Comparison of ENCODE assay signal across 8 cellular contexts in the genomic region with DNA sequence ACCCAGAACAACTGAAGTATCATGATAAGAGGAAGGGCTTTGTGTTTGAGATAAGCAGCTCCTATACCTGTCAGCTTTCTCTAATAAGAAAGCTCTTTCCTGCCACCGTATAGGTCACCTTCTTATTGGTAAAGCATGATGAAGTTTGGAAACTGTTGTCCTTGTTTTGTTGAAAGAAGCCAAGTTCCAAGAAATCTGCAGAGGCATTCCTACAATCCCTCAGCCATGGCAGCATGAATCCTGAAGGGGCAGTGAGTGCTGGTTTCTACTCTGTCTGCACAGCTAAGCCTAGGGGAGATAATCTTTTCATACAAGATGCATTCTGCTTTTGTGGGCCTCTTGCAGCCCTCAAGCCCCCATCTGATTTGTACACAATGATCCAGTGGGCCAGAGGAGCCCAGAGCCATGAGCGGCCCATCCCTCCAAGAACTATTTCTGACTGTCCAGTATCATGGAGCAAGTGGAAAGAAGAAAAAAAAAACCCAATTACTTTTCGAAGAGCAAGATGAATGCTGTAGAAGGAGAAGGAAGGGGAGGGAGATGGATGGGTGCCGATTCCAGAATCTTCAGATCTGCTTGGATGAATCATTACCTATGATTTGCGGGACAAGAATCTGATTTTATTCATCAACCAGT. TPM values are rescaled to one million over a fixed set of nuclear protein-coding genes. Genes with fewer than 3 reads are reported as not detected.
A peak's percentile ranks its signal among the peaks of the same experiment; 100 is the strongest.
DNase-seq lines count a peak whose midpoint lies in the region; ATAC-seq and TF ChIP-seq lines count a peak whose summit lies in the region.

No MANE protein-coding gene starts in this region.

- H3K27me3 ChIP-seq in Caco-2 (replicated peaks; ENCODE audit: control insufficient read depth, insufficient read depth, low read length) (no peaks in the 10 kb centered on the region), WERI-Rb-1 (ENCODE audit: insufficient read depth, low read depth, severe bottlenecking) (peaks cover 87% of the 10 kb centered on the region), gastroesophageal sphincter (no peaks in the 10 kb centered on the region), psoas muscle (ENCODE audit: insufficient read depth in 3 of 3, low read length in 2 of 3) (peaks cover 0 to 47% (median 11%) of the 10 kb centered on the region in 3 donors)

- TSS peak; percentile 58 for BruUV-seq in Caco-2 (replicated peaks; lab: Mats Ljungman, UMichigan)

- ATAC-seq in gastroesophageal sphincter: no peak
- ATAC-seq in psoas muscle: no peak
- no peak for ATAC-seq in activated CD4-positive, alpha-beta T cell treated with anti-CD3 and anti-CD28 coated beads for 36 hours
- no peak for ATAC-seq in GM21528 (IDR thresholded peaks at IDR 0.05; ENCODE audit: low FRiP score, unreplicated experiment)
- no peak for ATAC-seq in GM21526 (IDR thresholded peaks at IDR 0.05; ENCODE audit: low FRiP score, unreplicated experiment)

- no peaks in the 10 kb centered on the region for H3K4me1 Mint-ChIP-seq in Caco-2 (ENCODE audit: low read depth, unreplicated experiment)
- H3K4me1 Mint-ChIP-seq in activated CD4-positive, alpha-beta T cell treated with anti-CD3 and anti-CD28 coated beads for 36 hours: peaks cover 13% of the 10 kb centered on the region

- no peak overlapping the region for H3K4me3 ChIP-seq in Caco-2 (ENCODE audit: low read depth, low read length)
- no peak overlapping the region for H3K4me3 ChIP-seq in WERI-Rb-1 (ENCODE audit: low read depth, low read length)
- peak overlapping the region in 1 of 2 donors; percentile 80 for H3K4me3 ChIP-seq in gastroesophageal sphincter
- peak overlapping the region; percentile 65 for H3K4me3 ChIP-seq in psoas muscle

- peaks cover 50% of the 10 kb centered on the region for H3K36me3 Mint-ChIP-seq in Caco-2 (ENCODE audit: insufficient read depth, unreplicated experiment)
- no peaks in the 10 kb centered on the region for H3K36me3 Mint-ChIP-seq in activated CD4-positive, alpha-beta T cell treated with anti-CD3 and anti-CD28 coated beads for 36 hours (ENCODE audit: low read depth)

- WGBS in gastroesophageal sphincter (ENCODE audit: low coverage in 1 of 2), 2 donors: 18 to 39% methylated on average over 2 to 5 of the region's 5 CpGs
- 76 to 82% (median 79%) methylated on average over 5 of the region's 5 CpGs for WGBS in psoas muscle, 3 donors

- H3K36me3 ChIP-seq in Caco-2 (ENCODE audit: control insufficient read depth, insufficient read depth, low read length) (peaks cover 4% of the 10 kb centered on the region), WERI-Rb-1 (no peaks in the 10 kb centered on the region), gastroesophageal sphincter (peaks cover 0 to 21% of the 10 kb centered on the region in 2 donors), psoas muscle (ENCODE audit: insufficient read depth in 1 of 2, low read depth in 1 of 2) (no peaks in the 10 kb centered on the region)

- no peak for DNase-seq in Caco-2
- no peak for DNase-seq in WERI-Rb-1
- no peak for DNase-seq in psoas muscle
- DNase-seq in activated CD4-positive, alpha-beta T cell treated with anti-CD3 and anti-CD28 coated beads for 36 hours: no peak
- DNase-seq in activated CD8-positive, alpha-beta memory T cell treated with anti-CD3 and anti-CD28 coated beads for 24 hours: no peak

- no peaks in the 10 kb centered on the region for H3K27me3 Mint-ChIP-seq in Caco-2 (ENCODE audit: insufficient read depth, unreplicated experiment)
- peaks cover 55% of the 10 kb centered on the region for H3K27me3 Mint-ChIP-seq in activated CD4-positive, alpha-beta T cell treated with anti-CD3 and anti-CD28 coated beads for 36 hours

- intact Hi-C loops in Caco-2 (cut with micrococcal nuclease; ENCODE audit: unreplicated experiment) (loop anchor here (1.0 kb wide), 1 partner anchor 451 kb away; no protein-coding TSS in a partner anchor), psoas muscle (cut with DNase I) (loop anchor here in 1 of 2 donors (5.0 kb wide), 2 partner anchors 407 to 762 kb away; no protein-coding TSS in a partner anchor)
- intact Hi-C loops in activated CD4-positive, alpha-beta T cell treated with anti-CD3 and anti-CD28 coated beads for 36 hours (cut with DNase I, micrococcal nuclease): no loop called here

- H3K9me3 Mint-ChIP-seq in Caco-2 (ENCODE audit: unreplicated experiment): peaks cover under 1% of the 10 kb centered on the region
- H3K9me3 Mint-ChIP-seq in activated CD4-positive, alpha-beta T cell treated with anti-CD3 and anti-CD28 coated beads for 36 hours (ENCODE audit: low read depth): no peaks in the 10 kb centered on the region

- H3K27ac Mint-ChIP-seq in Caco-2 (ENCODE audit: unreplicated experiment): peak overlapping the region; percentile 43
- H3K27ac Mint-ChIP-seq in activated CD4-positive, alpha-beta T cell treated with anti-CD3 and anti-CD28 coated beads for 36 hours: no peak overlapping the region

- H3K4me3 Mint-ChIP-seq in Caco-2 (ENCODE audit: unreplicated experiment): peak overlapping the region; percentile 78
- H3K4me3 Mint-ChIP-seq in activated CD4-positive, alpha-beta T cell treated with anti-CD3 and anti-CD28 coated beads for 36 hours: no peak overlapping the region

- no peak for TF ChIP-seq EP300 in gastroesophageal sphincter (IDR thresholded peaks at IDR 0.05)

- H3K4me1 ChIP-seq in Caco-2: peaks cover 26% of the 10 kb centered on the region; the same call in 1 of the 2 replicates
- H3K4me1 ChIP-seq in gastroesophageal sphincter: peaks cover 0 to 56% (median 7%) of the 10 kb centered on the region in 3 donors
- H3K4me1 ChIP-seq in psoas muscle: no peaks in the 10 kb centered on the region

- CTCF ChIA-PET in Caco-2 (lab: Charles Lee): interaction anchor here (0.7 to 2.8 kb wide), 4 partner anchors 35 to 848 kb away, joined by 3 to 36 read pairs (median 7); no protein-coding TSS in a partner anchor
- CTCF ChIA-PET in activated CD4-positive, alpha-beta T cell treated with anti-CD3 and anti-CD28 coated beads for 36 hours (lab: Charles Lee): interaction anchor here (1.0 to 1.5 kb wide), 3 partner anchors 10 to 178 kb away, joined by 4 to 5 read pairs (median 4); no protein-coding TSS in a partner anchor

- POLR2A ChIA-PET in Caco-2 (lab: Charles Lee): interaction anchor here (2.0 kb wide), 1 partner anchor 123 kb away, joined by 13 read pairs; no protein-coding TSS in a partner anchor
- POLR2A ChIA-PET in activated CD4-positive, alpha-beta T cell treated with anti-CD3 and anti-CD28 coated beads for 36 hours (lab: Charles Lee): no interaction called here

- H3K9me3 ChIP-seq in Caco-2: 0 out of 2 replicates have a peak, but pooled peaks cover 3% of the 10 kb centered on the region
- no peaks in the 10 kb centered on the region for H3K9me3 ChIP-seq in WERI-Rb-1 (ENCODE audit: severe bottlenecking)
- no peaks in the 10 kb centered on the region for H3K9me3 ChIP-seq in gastroesophageal sphincter
- no peaks in the 10 kb centered on the region for H3K9me3 ChIP-seq in psoas muscle

- no peak for TF ChIP-seq CTCF in Caco-2 (IDR thresholded peaks at IDR 0.05; ENCODE audit: insufficient read depth in 1 of 2, low read depth in 1 of 2, low read length in 1 of 2, severe bottlenecking in 1 of 2, unreplicated experiment in 1 of 2)
- 0 out of 2 replicates have a peak, but pooled peaks have one; percentile 11 for TF ChIP-seq CTCF in WERI-Rb-1 (IDR thresholded peaks at IDR 0.05; ENCODE audit: low read depth, low read length)
- peak in 3 of 4 experiments; percentile 13 to 45 (median 35) for TF ChIP-seq CTCF in gastroesophageal sphincter (IDR thresholded peaks at IDR 0.05)
- no peak for TF ChIP-seq CTCF in psoas muscle (IDR thresholded peaks at IDR 0.05)

- H3K27ac ChIP-seq in WERI-Rb-1 (no peak overlapping the region), gastroesophageal sphincter (peak overlapping the region; percentile 93 to 98 (median 96)), psoas muscle (no peak overlapping the region)

- TF ChIP-seq POLR2A in gastroesophageal sphincter (IDR thresholded peaks at IDR 0.05): no peak

RNA-seq across cellular contexts. Expression of a gene that starts 1.9 kb away (rescaled TPM):
- total RNA-seq in Caco-2 (2022) (288 and 342 TPM in 2 replicates), gastroesophageal sphincter (1,000 to 10,000 TPM in 1 of 4 donors, 100 to 1,000 TPM in 3; 183 to 1,645 (median 277) TPM), psoas muscle (10 to 100 TPM in 3 of 4 donors, 1 to 10 TPM in 1; 9.5 to 40.1 (median 27.1) TPM)
- 1 to 10 TPM; 3.3 to 9.7 (median 4.5) TPM for polyA plus RNA-seq in psoas muscle
- under 1 TPM; 0.23 to 0.57 TPM for total RNA-seq in activated CD4-positive, alpha-beta T cell treated with anti-CD3 and anti-CD28 coated beads for 36 hours

Comparison
In these comparisons a context has a peak if more than half of its experiments do, and no peak if none do; other contexts are left out.
1. CTCF ChIP-seq: peak in WERI-Rb-1 (single experiment) and gastroesophageal sphincter (3 of 4); none in Caco-2 (0 of 2) and psoas muscle (single experiment).
2. H3K27ac ChIP-seq: peak in gastroesophageal sphincter (4 of 4); none in WERI-Rb-1 (single experiment) and psoas muscle (single experiment).
3. RNA of a gene that starts 1.9 kb away (total RNA-seq): 288 to 342 TPM in Caco-2, 183 to 1,645 TPM in gastroesophageal sphincter and 9.5 to 40.1 TPM in psoas muscle; 0.23 to 0.57 TPM in activated CD4-positive, alpha-beta T cell treated with anti-CD3 and anti-CD28 coated beads for 36 hours; every median in the first group is over 4 times any median in the second.